In genomic region chr7:155299539-155300202, GRCh38 we compare ENCODE assay signal across 8 cellular contexts. TPM values are rescaled to one million over a fixed set of nuclear protein-coding genes. Genes with fewer than 3 reads are reported as not detected.
DNase-seq lines count a peak whose midpoint lies in the region; ATAC-seq and TF ChIP-seq lines count a peak whose summit lies in the region.

No MANE protein-coding gene starts in this region.

- H3K27me3 Mint-ChIP-seq in memory B cell, result no peaks in the 10 kb centered on the region

- H3K9me3 ChIP-seq in breast epithelium, result no peaks in the 10 kb centered on the region

- peaks cover 21% of the 10 kb centered on the region for H3K36me3 ChIP-seq in GM06990 (ENCODE audit: control insufficient read depth, insufficient read depth, low read length)
- H3K36me3 ChIP-seq in breast epithelium, result no peaks in the 10 kb centered on the region

- ATAC-seq in memory B cell (ENCODE audit: low read depth), result no peak
- ATAC-seq in left colon, result no peak

- H3K36me3 Mint-ChIP-seq in memory B cell, result peaks cover 1% of the 10 kb centered on the region

- H3K9me3 Mint-ChIP-seq in memory B cell, result no peaks in the 10 kb centered on the region

- in situ Hi-C loops in KBM-7 (cut with MboI; ENCODE audit: low pct_unique_long_range_greater_than_20kb, low sequenced_read_pairs), result no loop called here

- H3K4me1 ChIP-seq in breast epithelium, result peaks cover 0 to 11% of the 10 kb centered on the region in 2 donors

- DNase-seq in GM06990 (ENCODE audit: extremely low read depth, insufficient read length), result no peak
- peak; percentile 45 for DNase-seq in NB4 (ENCODE audit: low read depth)
- no peak for DNase-seq in breast epithelium (ENCODE audit: low spot score in 2 of 2)
- no peak for DNase-seq in memory B cell (ENCODE audit: low spot score in 2 of 2)
- DNase-seq in posterior cingulate gyrus, result no peak
- no peak for DNase-seq in KBM-7
- DNase-seq in iPS-NIHi7 (ENCODE audit: extremely low spot score), result no peak
- DNase-seq in left colon, result no peak

- intact Hi-C loops in breast epithelium (cut with DNase I; ENCODE audit: low total_unique reads), result loop anchor here (5.0 kb wide), 1 partner anchor 87 kb away; no protein-coding TSS in a partner anchor
- intact Hi-C loops in posterior cingulate gyrus (cut with DNase I), result loop anchor here (2.0 to 10.0 kb wide), 4 partner anchors 45 to 297 kb away; partner anchors contain the start of genes EN2, HTR5A and PAXIP1
- intact Hi-C loops in left colon (cut with DNase I, micrococcal nuclease), result loop anchor here in 1 of 2 donors (10.0 kb wide), 1 partner anchor 105 kb away; no protein-coding TSS in a partner anchor

- peak overlapping the region; percentile 67 for H3K4me3 ChIP-seq in GM06990 (replicated peaks; ENCODE audit: low read depth, low read length)
- H3K4me3 ChIP-seq in NB4 (ENCODE audit: low read depth, low read length), result peak overlapping the region; percentile 79
- H3K4me3 ChIP-seq in breast epithelium, result peak overlapping the region; percentile 85 to 91 (median 88)

- H3K27me3 ChIP-seq in GM06990 (replicated peaks; ENCODE audit: control insufficient read depth, insufficient read depth, low read length) (no peaks in the 10 kb centered on the region), breast epithelium (no peaks in the 10 kb centered on the region)

- peaks cover 17% of the 10 kb centered on the region for H3K4me1 Mint-ChIP-seq in memory B cell

- H3K27ac ChIP-seq in breast epithelium, result peak overlapping the region; percentile 93 to 96

- TF ChIP-seq CTCF in GM06990 (IDR thresholded peaks at IDR 0.05; ENCODE audit: insufficient read depth, low read length, poor library complexity, severe bottlenecking), result no peak
- TF ChIP-seq CTCF in NB4 (IDR thresholded peaks at IDR 0.05; ENCODE audit: low read depth, low read length), result no peak
- no peak for TF ChIP-seq CTCF in breast epithelium (IDR thresholded peaks at IDR 0.05)

- peak overlapping the region; percentile 96 for H3K4me3 Mint-ChIP-seq in memory B cell

- no peak for TF ChIP-seq POLR2A in NB4 (IDR thresholded peaks at IDR 0.05; ENCODE audit: extremely low read depth, insufficient read length)
- TF ChIP-seq POLR2A in breast epithelium (IDR thresholded peaks at IDR 0.05), result no peak

- H3K27ac Mint-ChIP-seq in memory B cell, result peak overlapping the region; percentile 95

RNA-seq across cellular contexts. Expression of gene INSIG1, which starts 2.0 kb away (rescaled TPM):
- 10 to 100 TPM; 37.0 to 89.6 (median 66.0) TPM for total RNA-seq in breast epithelium
- total RNA-seq in left colon, result 100 to 1,000 TPM in 1 of 2 donors, 10 to 100 TPM in 1; 73.3 to 148 TPM
